ENCODE assay signal across 24 cellular contexts in genomic region chr21:42300956-42301355, GRCh38. TPM values are rescaled to one million over a fixed set of nuclear protein-coding genes. Genes with fewer than 3 reads are reported as not detected.
DNase-seq lines count a peak whose midpoint lies in the region; ATAC-seq and TF ChIP-seq lines count a peak whose summit lies in the region.
"Had no signal": no experiment of that assay in that cellular context is flagged by ENCODE, and none has a peak within 500 bp of the region (broad histone marks: within the 10 kb centered on the region; RNA-seq: fewer than 3 reads in every experiment).

No MANE protein-coding gene starts in this region.

- intact Hi-C loops in breast epithelium (cut with DNase I; ENCODE audit: low total_unique reads), result no loop called here
- intact Hi-C loops in mammary epithelial cell (cut with micrococcal nuclease), result no loop called here
- intact Hi-C loops in dendritic cell treated with granulocyte-macrophage colony-stimulating factor and Interleukin-4, amounts not matched to agents 40 ng/mL and 50 ng/mL, for 4 days (cut with micrococcal nuclease), result no loop called here

- H3K9me3 ChIP-seq in breast epithelium, result no peaks in the 10 kb centered on the region
- H3K9me3 ChIP-seq in mammary epithelial cell (replicated peaks; ENCODE audit: insufficient read depth, low read length), result no peaks in the 10 kb centered on the region
- no peaks in the 10 kb centered on the region for H3K9me3 ChIP-seq in lung (ENCODE audit: control insufficient read depth in 2 of 2, insufficient read depth in 1 of 2, low read length in 1 of 2)
- no peaks in the 10 kb centered on the region for H3K9me3 ChIP-seq in subcutaneous abdominal adipose tissue (ENCODE audit: control insufficient read depth in 5 of 5, low read length in 5 of 5)
- H3K9me3 ChIP-seq: BE2C, HAP-1 had no signal

- no peak for ATAC-seq in lung (ENCODE audit: insufficient read depth, low FRiP score)
- no peak for ATAC-seq in HG02970 (IDR thresholded peaks at IDR 0.05; ENCODE audit: low FRiP score, unreplicated experiment)
- ATAC-seq: CD8-positive, alpha-beta T cell had no signal

- no peaks in the 10 kb centered on the region for H4K20me1 ChIP-seq in mammary epithelial cell (ENCODE audit: insufficient read depth, low read length)

- H3K4me1 ChIP-seq in breast epithelium, result peaks cover 0 to 4% of the 10 kb centered on the region in 2 donors
- H3K4me1 ChIP-seq in mammary epithelial cell (ENCODE audit: insufficient read depth, low read length), result no peaks in the 10 kb centered on the region
- peaks cover 0 to 15% of the 10 kb centered on the region in 2 donors for H3K4me1 ChIP-seq in lung (ENCODE audit: control insufficient read depth in 2 of 2, insufficient read depth in 2 of 2, low read length in 2 of 2)
- H3K4me1 ChIP-seq in subcutaneous abdominal adipose tissue (ENCODE audit: control insufficient read depth in 5 of 5, insufficient read depth in 5 of 5, low read length in 5 of 5), result peaks cover 2 to 54% (median 27%) of the 10 kb centered on the region in 5 donors
- H3K4me1 ChIP-seq: BE2C, HAP-1 had no signal

- H3K27ac ChIP-seq in breast epithelium, result peak overlapping the region; percentile 48 to 80
- no peak overlapping the region for H3K27ac ChIP-seq in mammary epithelial cell (ENCODE audit: insufficient read depth, low read depth, low read length)
- peak overlapping the region; percentile 58 to 73 for H3K27ac ChIP-seq in lung (ENCODE audit: low read depth in 1 of 2, low read length in 1 of 2)
- peak overlapping the region; percentile 74 for H3K27ac ChIP-seq in subcutaneous abdominal adipose tissue (ENCODE audit: low read depth, low read length)
- H3K27ac ChIP-seq: 22Rv1, PC-9 had no signal

- H3K4me2 ChIP-seq in mammary epithelial cell (ENCODE audit: insufficient read depth, low read depth, low read length), result no peak overlapping the region
- H3K4me2 ChIP-seq: PC-9 had no signal

- H3K27me3 Mint-ChIP-seq in dendritic cell treated with granulocyte-macrophage colony-stimulating factor and Interleukin-4, amounts not matched to agents 40 ng/mL and 50 ng/mL, for 4 days, result peaks cover 15% of the 10 kb centered on the region
- H3K27me3 Mint-ChIP-seq in activated T-cell treated with anti-CD3 and anti-CD28 coated beads, Interleukin-2, amount 50 U/mL, for 24 hours, result no peaks in the 10 kb centered on the region

- H3K36me3 ChIP-seq in breast epithelium (no peaks in the 10 kb centered on the region), mammary epithelial cell (ENCODE audit: insufficient read depth, low read length) (no peaks in the 10 kb centered on the region), lung (ENCODE audit: control insufficient read depth in 2 of 2, insufficient read depth in 2 of 2, low read length in 2 of 2) (peaks cover 6 to 7% of the 10 kb centered on the region in 2 donors), subcutaneous abdominal adipose tissue (ENCODE audit: control insufficient read depth in 5 of 5, insufficient read depth in 5 of 5, low read length in 5 of 5) (peaks cover 0 to 19% (median 13%) of the 10 kb centered on the region in 5 donors)
- H3K36me3 ChIP-seq: BE2C, HAP-1 had no signal

- DNase-seq in breast epithelium (ENCODE audit: low spot score in 2 of 2), result no peak
- no peak for DNase-seq in mammary epithelial cell
- DNase-seq in lung (ENCODE audit: low spot score), result no peak
- no peak for DNase-seq in pons (ENCODE audit: low spot score)
- no peak for DNase-seq in activated T-cell treated with anti-CD3 and anti-CD28 coated beads, Interleukin-2, amount 50 U/mL, for 24 hours
- DNase-seq: BE2C; CD8-positive, alpha-beta T cell; DMS79 treated with DMSO at 0.1 percent for 48 hours; Kasumi-1; MM.1S; NCI-H1092 treated with DMSO at 0.1 percent for 48 hours; NCI-H2081 treated with DMSO at 0.1 percent for 48 hours; NCI-H510A; NCI-H82; PC-9 had no signal

- peak overlapping the region; percentile 67 for H3K27ac Mint-ChIP-seq in dendritic cell treated with granulocyte-macrophage colony-stimulating factor and Interleukin-4, amounts not matched to agents 40 ng/mL and 50 ng/mL, for 4 days
- no peak overlapping the region for H3K27ac Mint-ChIP-seq in activated T-cell treated with anti-CD3 and anti-CD28 coated beads, Interleukin-2, amount 50 U/mL, for 24 hours
- H3K27ac Mint-ChIP-seq: CD8-positive, alpha-beta T cell had no signal

- no peaks in the 10 kb centered on the region for H3K79me2 ChIP-seq in mammary epithelial cell (ENCODE audit: insufficient read depth, low read length)

- dilution Hi-C loops in mammary epithelial cell (cut with HindIII; ENCODE audit: low sequenced_read_pairs), result no loop called here

- WGBS in mammary epithelial cell (ENCODE audit: low coverage, missing lambda C conversion rate), result 58% methylated on average over 3 of the region's 9 CpGs
- WGBS in lung, 2 donors, result 92 to 95% methylated on average over 9 of the region's 9 CpGs

- no peak overlapping the region for H2AFZ ChIP-seq in mammary epithelial cell (ENCODE audit: low read depth, low read length)
- H2AFZ ChIP-seq: PC-9 had no signal

- CTCF ChIA-PET in mammary epithelial cell (lab: Charles Lee; ENCODE audit: low non-redundant PET), result no interaction called here

- no peak overlapping the region for H3K9ac ChIP-seq in mammary epithelial cell (ENCODE audit: insufficient read depth, low read length)
- peak overlapping the region in 1 of 5 donors; percentile 18 for H3K9ac ChIP-seq in subcutaneous abdominal adipose tissue (ENCODE audit: low read length in 5 of 5)

- peaks cover 82% of the 10 kb centered on the region for H3K4me1 Mint-ChIP-seq in dendritic cell treated with granulocyte-macrophage colony-stimulating factor and Interleukin-4, amounts not matched to agents 40 ng/mL and 50 ng/mL, for 4 days (ENCODE audit: low read depth)
- peaks cover 15% of the 10 kb centered on the region for H3K4me1 Mint-ChIP-seq in activated T-cell treated with anti-CD3 and anti-CD28 coated beads, Interleukin-2, amount 50 U/mL, for 24 hours (ENCODE audit: low read depth)
- H3K4me1 Mint-ChIP-seq: IgD-negative memory B cell had no signal

- no peak for TF ChIP-seq POLR2A in breast epithelium (IDR thresholded peaks at IDR 0.05)

- H3K36me3 Mint-ChIP-seq in dendritic cell treated with granulocyte-macrophage colony-stimulating factor and Interleukin-4, amounts not matched to agents 40 ng/mL and 50 ng/mL, for 4 days (ENCODE audit: low read depth), result peaks cover 21% of the 10 kb centered on the region
- peaks cover 13% of the 10 kb centered on the region for H3K36me3 Mint-ChIP-seq in activated T-cell treated with anti-CD3 and anti-CD28 coated beads, Interleukin-2, amount 50 U/mL, for 24 hours (ENCODE audit: low read depth)
- H3K36me3 Mint-ChIP-seq: IgD-negative memory B cell had no signal

- TF ChIP-seq CTCF in breast epithelium (IDR thresholded peaks at IDR 0.05) (no peak), mammary epithelial cell (conservative IDR thresholded peaks at IDR 0.05 in 1 of 2, IDR thresholded peaks at IDR 0.05 in 1 of 2; ENCODE audit: extremely low read depth in 1 of 2, insufficient read depth in 1 of 2, low read depth in 1 of 2, low read length in 2 of 2) (no peak), lung (IDR thresholded peaks at IDR 0.05; ENCODE audit: control extremely low read depth, extremely low read depth) (no peak)

- BruUV-seq in mammary epithelial cell (replicated peaks; lab: Mats Ljungman, UMichigan), result no TSS peak

- in situ Hi-C loops in mammary epithelial cell (cut with MboI; ENCODE audit: low sequenced_read_pairs in 2 of 2), result no loop called here

- no peak overlapping the region for H3K4me3 Mint-ChIP-seq in dendritic cell treated with granulocyte-macrophage colony-stimulating factor and Interleukin-4, amounts not matched to agents 40 ng/mL and 50 ng/mL, for 4 days
- no peak overlapping the region for H3K4me3 Mint-ChIP-seq in activated T-cell treated with anti-CD3 and anti-CD28 coated beads, Interleukin-2, amount 50 U/mL, for 24 hours
- H3K4me3 Mint-ChIP-seq: CD8-positive, alpha-beta T cell; IgD-negative memory B cell had no signal

- H3K4me3 ChIP-seq in breast epithelium (no peak overlapping the region), mammary epithelial cell (replicated peaks in 1 of 3; ENCODE audit: insufficient read depth in 1 of 3, low read depth in 2 of 3, low read length in 3 of 3) (no peak overlapping the region), lung (no peak overlapping the region), subcutaneous abdominal adipose tissue (ENCODE audit: low read depth in 1 of 5, low read length in 5 of 5) (peak overlapping the region in 1 of 5 donors; percentile 12)
- H3K4me3 ChIP-seq: HAP-1, PC-9 had no signal

- H3K27me3 ChIP-seq in breast epithelium, result no peaks in the 10 kb centered on the region
- no peaks in the 10 kb centered on the region for H3K27me3 ChIP-seq in mammary epithelial cell (ENCODE audit: insufficient read depth, low read length)
- no peaks in the 10 kb centered on the region for H3K27me3 ChIP-seq in lung (ENCODE audit: control insufficient read depth, insufficient read depth)
- H3K27me3 ChIP-seq in subcutaneous abdominal adipose tissue (ENCODE audit: control insufficient read depth in 5 of 5, insufficient read depth in 4 of 5, low read length in 5 of 5), result peaks cover 0 to 7% (median 1%) of the 10 kb centered on the region in 5 donors
- H3K27me3 ChIP-seq: BE2C had no signal

- no peaks in the 10 kb centered on the region for H3K9me3 Mint-ChIP-seq in dendritic cell treated with granulocyte-macrophage colony-stimulating factor and Interleukin-4, amounts not matched to agents 40 ng/mL and 50 ng/mL, for 4 days
- H3K9me3 Mint-ChIP-seq in activated T-cell treated with anti-CD3 and anti-CD28 coated beads, Interleukin-2, amount 50 U/mL, for 24 hours, result no peaks in the 10 kb centered on the region
- H3K9me3 Mint-ChIP-seq: CD8-positive, alpha-beta T cell; IgD-negative memory B cell had no signal

RNA-seq across cellular contexts. Expression of gene TFF3, which starts 14.3 kb away (rescaled TPM):
- total RNA-seq in breast epithelium (100 to 1,000 TPM in 1 of 3 donors, 10 to 100 TPM in 1, under 1 TPM in 1; 0.96 to 108 (median 11.4) TPM), mammary epithelial cell (not detected), lung (10 to 100 TPM; 23.9 to 37.8 TPM)
- polyA plus RNA-seq in mammary epithelial cell (not detected), lung (10 to 100 TPM; 30.8 to 54.0 TPM)
- polyA minus RNA-seq in mammary epithelial cell, result not detected
- total RNA-seq: CD8-positive, alpha-beta T cell; G401; HT1080; PC-9 had no signal
- polyA plus RNA-seq: AG04450, IgD-negative memory B cell had no signal

RNA-seq across cellular contexts. Expression of gene TFF2, which starts 49.8 kb away (rescaled TPM):
- not detected for total RNA-seq in breast epithelium
- not detected for total RNA-seq in mammary epithelial cell
- not detected for polyA plus RNA-seq in mammary epithelial cell
- polyA minus RNA-seq in mammary epithelial cell, result not detected
- not detected for total RNA-seq in lung
- polyA plus RNA-seq in lung, result not detected
- total RNA-seq: CD8-positive, alpha-beta T cell; G401; HT1080 had no signal
- polyA plus RNA-seq: AG04450, IgD-negative memory B cell had no signal
